In the genomic region with DNA sequence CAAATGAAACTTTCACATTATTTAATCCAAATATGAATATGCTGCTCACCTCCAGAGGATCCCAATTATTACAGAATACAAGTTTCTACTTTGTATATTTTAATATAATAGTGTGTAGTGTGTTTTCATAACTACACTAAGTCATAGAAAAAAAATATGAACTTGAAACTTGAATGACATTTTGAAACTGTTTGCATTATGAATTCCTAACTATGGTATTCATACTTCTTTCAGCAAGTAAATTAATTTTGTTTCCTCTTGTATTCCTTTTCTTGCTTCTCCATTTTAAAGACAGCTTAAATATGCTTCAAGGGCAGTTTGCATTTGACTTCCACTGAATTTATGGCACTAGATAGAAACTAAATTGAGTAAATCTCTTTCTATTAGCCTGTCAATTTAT, we compare ENCODE assay signal across 29 cellular contexts.
DNase-seq lines count a peak whose midpoint lies in the region; ATAC-seq, FAIRE-seq and TF ChIP-seq lines count a peak whose summit lies in the region.
"Had no signal": no experiment of that assay in that cellular context is flagged by ENCODE, and none has a peak within 500 bp of the region (broad histone marks: within the 10 kb centered on the region; RNA-seq: fewer than 3 reads in every experiment).

No MANE protein-coding gene starts in this region.

- TF ChIP-seq CTCF in SK-N-SH (IDR thresholded peaks at IDR 0.05) (no peak), kidney (IDR thresholded peaks at IDR 0.05; ENCODE audit: borderline replicate concordance, extremely low read depth, insufficient read depth) (no peak)

- FAIRE-seq in endometrium (lab: Jason Lieb, UNC), result peak; percentile 15
- FAIRE-seq in kidney (lab: Jason Lieb, UNC), result peak; percentile 32
- FAIRE-seq: HepG2, islet of Langerhans, RCC 7860 had no signal

- intact Hi-C loops in kidney (cut with DNase I), result no loop called here

- H3K4me1 ChIP-seq in ACC112 (ENCODE audit: control insufficient read depth, insufficient read depth, low read length, unreplicated experiment), result peaks cover 38% of the 10 kb centered on the region
- peaks cover 9 to 12% of the 10 kb centered on the region in 2 experiments; a peak in 2 of 4 replicates for H3K4me1 ChIP-seq in SK-N-SH (ENCODE audit: control insufficient read depth in 1 of 2, insufficient read depth in 2 of 2, low read depth in 1 of 2, low read length in 1 of 2)
- no peaks in the 10 kb centered on the region for H3K4me1 ChIP-seq in kidney (ENCODE audit: control insufficient read depth in 1 of 2, insufficient read depth in 1 of 2, low read depth in 1 of 2, low read length in 2 of 2)

- peak overlapping the region; percentile 32; the same call in 1 of the 2 replicates for H3K4me2 ChIP-seq in SK-N-SH

- POLR2A ChIA-PET in SK-N-SH (lab: Yijun Ruan, JAX), result no interaction called here

- H2AFZ ChIP-seq in ACC112 (ENCODE audit: low read length, unreplicated experiment) (peak overlapping the region; percentile 68), SK-N-SH (ENCODE audit: low read depth) (no peak overlapping the region)

- no peaks in the 10 kb centered on the region for H3K9me3 ChIP-seq in SK-N-SH
- H3K9me3 ChIP-seq in kidney (ENCODE audit: control insufficient read depth in 1 of 2, low read length in 2 of 2), result no peaks in the 10 kb centered on the region
- H3K9me3 ChIP-seq: BE2C, tibial nerve had no signal

- H3K79me2 ChIP-seq in ACC112 (ENCODE audit: control insufficient read depth, insufficient read depth, low read length, unreplicated experiment) (no peaks in the 10 kb centered on the region), SK-N-SH (ENCODE audit: insufficient read depth) (no peaks in the 10 kb centered on the region)

- H3K27ac ChIP-seq in ACC112 (ENCODE audit: low read depth, low read length), result peak overlapping the region; percentile 30
- H3K27ac ChIP-seq in SK-N-SH (ENCODE audit: low read depth in 2 of 2, low read length in 1 of 2), result peak overlapping the region in 1 of 2 experiments; percentile 58; a peak in 2 of 4 replicates
- H3K27ac ChIP-seq in kidney (ENCODE audit: low read depth in 2 of 2, low read length in 2 of 2), result no peak overlapping the region
- H3K27ac ChIP-seq: tibial nerve had no signal

- H3F3A ChIP-seq in SK-N-SH (replicated peaks; ENCODE audit: insufficient read depth), result peaks cover 7% of the 10 kb centered on the region

- H3K27me3 ChIP-seq in ACC112 (ENCODE audit: insufficient read depth, low read length), result no peaks in the 10 kb centered on the region
- H3K27me3 ChIP-seq in SK-N-SH (ENCODE audit: insufficient read depth), result no peaks in the 10 kb centered on the region
- H3K27me3 ChIP-seq: BE2C, tibial nerve had no signal

- no peak for ATAC-seq in HG02642 (IDR thresholded peaks at IDR 0.05; ENCODE audit: poor library complexity, unreplicated experiment)
- ATAC-seq: activated naive CD4-positive, alpha-beta T cell treated with anti-CD3 and anti-CD28 coated beads, Interleukin-2, amount 50 U/mL, for 72 hours; HepG2; left ventricle myocardium superior; right cardiac atrium; stimulated activated naive CD8-positive, alpha-beta T cell treated with anti-CD3 and anti-CD28 coated beads, Interleukin-15, amount 100 ng/mL, for 72 hours; WTC11 had no signal

- no peak overlapping the region for H3K9ac ChIP-seq in SK-N-SH
- no peak overlapping the region for H3K9ac ChIP-seq in kidney (ENCODE audit: low read length in 2 of 2)

- no peaks in the 10 kb centered on the region for H3K9me2 ChIP-seq in SK-N-SH

- no peak for TF ChIP-seq EP300 in SK-N-SH (IDR thresholded peaks at IDR 0.05; ENCODE audit: borderline replicate concordance in 1 of 2, low read depth in 1 of 2, low read length in 1 of 2)

- DNase-seq in SK-N-SH (no peak), kidney (no peak), SW 1271 (lab: John Stamatoyannopoulos, UW) (no peak), NCI-H510A (lab: John Stamatoyannopoulos, UW) (no peak), iPS-NIHi7 (ENCODE audit: extremely low spot score) (no peak)
- DNase-seq: activated CD4-positive, alpha-beta T cell treated with anti-CD3 and anti-CD28 coated beads, Interleukin-2, amount 10 ng/mL, durations not matched to agents 24 days and 14 days; aorta; BE2C; CD8-positive, alpha-beta memory T cell; dermis blood vessel endothelial cell; DMS 273 treated with DMSO at 0.1 percent for 48 hours; glutamatergic neuron; Karpas-422; left ventricle myocardium superior; NCI-H1436; NCI-H2081 treated with DMSO at 0.1 percent for 48 hours; NCI-H345; right cardiac atrium; stimulated activated CD4-positive, alpha-beta T cell treated with anti-CD3 and anti-CD28 coated beads, Interleukin-2, amount 100 ng/mL, for 48 hours; stimulated activated naive CD8-positive, alpha-beta T cell treated with anti-CD3 and anti-CD28 coated beads, Interleukin-15, amount 100 ng/mL, for 72 hours had no signal

- peak overlapping the region; percentile 77 for H3K4me3 ChIP-seq in ACC112 (ENCODE audit: low read depth, low read length)
- no peak overlapping the region for H3K4me3 ChIP-seq in SK-N-SH (ENCODE audit: low read depth in 2 of 2, low read length in 1 of 2)
- H3K4me3 ChIP-seq in kidney (ENCODE audit: low read length in 2 of 2), result no peak overlapping the region
- H3K4me3 ChIP-seq: tibial nerve had no signal

- H3K36me3 ChIP-seq in ACC112 (ENCODE audit: insufficient read depth, low read length) (no peaks in the 10 kb centered on the region), SK-N-SH (replicated peaks in 1 of 2; ENCODE audit: control insufficient read depth in 1 of 2, insufficient read depth in 2 of 2, low read length in 1 of 2) (no peaks in the 10 kb centered on the region), kidney (ENCODE audit: control insufficient read depth in 1 of 2, insufficient read depth in 2 of 2, low read length in 2 of 2) (no peaks in the 10 kb centered on the region)
- H3K36me3 ChIP-seq: BE2C, tibial nerve had no signal

- CTCF ChIA-PET in SK-N-SH (lab: Yijun Ruan, JAX), result interaction anchor here (1.5 kb wide), 1 partner anchor 10 kb away, joined by 3 read pairs; no protein-coding TSS in a partner anchor

- H4K20me1 ChIP-seq in SK-N-SH (ENCODE audit: insufficient read depth), result no peaks in the 10 kb centered on the region

- TF ChIP-seq RAD21 in SK-N-SH (IDR thresholded peaks at IDR 0.05; ENCODE audit: low read length), result no peak

TF ChIP-seq in SK-N-SH, 30 proteins besides CTCF, POLR2A, EP300 and RAD21:
- TF ChIP-seq FOXJ3 (CRISPR knock-in tag; IDR thresholded peaks at IDR 0.05), result no peak
